In genomic region chr7:96778263-96778662, GRCh38 we compare ENCODE assay signal across 14 cellular contexts.
DNase-seq lines count a peak whose midpoint lies in the region; ATAC-seq and TF ChIP-seq lines count a peak whose summit lies in the region.
"Had no signal": no experiment of that assay in that cellular context is flagged by ENCODE, and none has a peak within 500 bp of the region (broad histone marks: within the 10 kb centered on the region; RNA-seq: fewer than 3 reads in every experiment).

No MANE protein-coding gene starts in this region.

- no peaks in the 10 kb centered on the region for H3K36me3 ChIP-seq in upper lobe of right lung
- H3K36me3 ChIP-seq: ovary, spleen, suprapubic skin had no signal

- TF ChIP-seq CTCF in upper lobe of right lung (IDR thresholded peaks at IDR 0.05): no peak

- H3K9me3 ChIP-seq in upper lobe of right lung: no peaks in the 10 kb centered on the region
- H3K9me3 ChIP-seq: ovary, spleen, suprapubic skin had no signal

- intact Hi-C loops in upper lobe of right lung (cut with DNase I): no loop called here

- peak; percentile 3 for DNase-seq in ELR (ENCODE audit: low read depth)
- peak; percentile 6 for DNase-seq in HPDE6-E6E7 (ENCODE audit: extremely low spot score)
- DNase-seq in SK-MEL-5 (ENCODE audit: low read depth, low spot score): peak; percentile 35
- peak; percentile 18 for DNase-seq in kidney tubule cell (ENCODE audit: low spot score)
- no peak for DNase-seq in upper lobe of right lung
- no peak for DNase-seq in ureter (ENCODE audit: low spot score)
- DNase-seq in NCI-H2171 (lab: John Stamatoyannopoulos, UW): no peak
- DNase-seq: CD8-positive, alpha-beta T cell; midbrain; NCI-H2227 treated with DMSO at 0.1 percent for 48 hours; ovary; SIG-M5; spleen had no signal

- no peaks in the 10 kb centered on the region for H3K4me1 ChIP-seq in upper lobe of right lung
- H3K4me1 ChIP-seq: spleen, suprapubic skin had no signal

- H3K27ac ChIP-seq in upper lobe of right lung: no peak overlapping the region
- H3K27ac ChIP-seq: ovary, spleen, suprapubic skin had no signal

- no peak for ATAC-seq in upper lobe of right lung
- ATAC-seq: CD8-positive, alpha-beta T cell had no signal

- peaks cover 3% of the 10 kb centered on the region for H3K27me3 ChIP-seq in upper lobe of right lung
- H3K27me3 ChIP-seq: ovary had no signal

- in situ Hi-C loops in SK-MEL-5 (cut with HindIII; ENCODE audit: low pct_unique_long_range_greater_than_20kb, low sequenced_read_pairs): no loop called here

- H3K4me3 ChIP-seq in upper lobe of right lung: no peak overlapping the region
- H3K4me3 ChIP-seq: ovary, spleen, suprapubic skin had no signal

Comparison
In these comparisons a context has a peak if more than half of its experiments do, and no peak if none do; other contexts are left out.
1. DNase-seq: peak in ELR (single experiment), HPDE6-E6E7 (single experiment), SK-MEL-5 (single experiment) and kidney tubule cell (single experiment); none in upper lobe of right lung (single experiment), ureter (single experiment) and NCI-H2171 (single experiment).